ENCODE assay signal across 1 cellular context in the genomic region with DNA sequence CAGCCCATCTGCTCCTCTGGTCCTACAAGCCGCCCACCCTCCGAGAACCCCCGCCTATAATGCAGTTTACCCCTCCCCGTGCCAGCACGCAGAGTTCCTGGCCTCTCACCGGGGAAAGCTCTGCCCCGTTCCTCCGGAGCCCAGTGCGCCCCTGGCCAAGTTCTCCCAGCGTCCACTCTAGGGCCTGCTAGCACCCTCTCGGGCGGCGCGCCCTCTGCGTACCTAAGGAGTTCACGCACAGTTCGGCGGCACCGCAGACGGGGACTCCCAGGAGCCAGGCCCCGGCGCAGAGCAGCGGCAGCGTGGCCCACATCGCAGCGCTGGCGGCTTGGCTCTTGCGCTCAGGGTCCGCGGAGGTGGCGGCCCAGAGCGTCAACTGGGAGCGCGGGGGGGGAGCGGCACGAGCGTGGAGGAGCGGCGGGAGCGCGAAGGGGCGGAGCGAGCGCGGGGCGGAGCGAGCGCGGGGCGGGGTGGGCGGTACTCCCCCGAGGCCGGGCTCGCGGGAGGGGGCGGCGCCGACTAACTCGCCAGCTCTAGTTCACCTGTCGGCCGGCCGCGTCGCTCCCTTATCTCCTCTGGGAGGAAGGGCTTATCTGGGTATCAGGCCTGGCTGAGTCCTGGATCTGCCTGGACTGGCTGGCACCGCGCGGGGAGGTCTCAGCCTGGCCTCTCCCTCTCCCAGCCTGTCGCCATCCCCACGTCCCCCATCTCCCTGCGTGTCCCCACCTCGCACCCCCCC.
A peak's percentile ranks its signal among the peaks of the same experiment; 100 is the strongest.
TF ChIP-seq lines count a peak whose summit lies in the region.

A gene with protein sequence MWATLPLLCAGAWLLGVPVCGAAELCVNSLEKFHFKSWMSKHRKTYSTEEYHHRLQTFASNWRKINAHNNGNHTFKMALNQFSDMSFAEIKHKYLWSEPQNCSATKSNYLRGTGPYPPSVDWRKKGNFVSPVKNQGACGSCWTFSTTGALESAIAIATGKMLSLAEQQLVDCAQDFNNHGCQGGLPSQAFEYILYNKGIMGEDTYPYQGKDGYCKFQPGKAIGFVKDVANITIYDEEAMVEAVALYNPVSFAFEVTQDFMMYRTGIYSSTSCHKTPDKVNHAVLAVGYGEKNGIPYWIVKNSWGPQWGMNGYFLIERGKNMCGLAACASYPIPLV (minus strand): TSS at position 378 of the 739 bp plus-strand sequence. CDS start 65 bp downstream, at position 313.

TF ChIP-seq in HepG2, 621 proteins besides CTCF, POLR2A, EP300 and RAD21 (continued from another document and continues in another):
- TF ChIP-seq, protein P1, sequence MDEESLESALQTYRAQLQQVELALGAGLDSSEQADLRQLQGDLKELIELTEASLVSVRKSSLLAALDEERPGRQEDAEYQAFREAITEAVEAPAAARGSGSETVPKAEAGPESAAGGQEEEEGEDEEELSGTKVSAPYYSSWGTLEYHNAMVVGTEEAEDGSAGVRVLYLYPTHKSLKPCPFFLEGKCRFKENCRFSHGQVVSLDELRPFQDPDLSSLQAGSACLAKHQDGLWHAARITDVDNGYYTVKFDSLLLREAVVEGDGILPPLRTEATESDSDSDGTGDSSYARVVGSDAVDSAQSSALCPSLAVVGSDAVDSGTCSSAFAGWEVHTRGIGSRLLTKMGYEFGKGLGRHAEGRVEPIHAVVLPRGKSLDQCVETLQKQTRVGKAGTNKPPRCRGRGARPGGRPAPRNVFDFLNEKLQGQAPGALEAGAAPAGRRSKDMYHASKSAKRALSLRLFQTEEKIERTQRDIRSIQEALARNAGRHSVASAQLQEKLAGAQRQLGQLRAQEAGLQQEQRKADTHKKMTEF (CRISPR knock-in tag; IDR thresholded peaks at IDR 0.05) = peak; percentile 59; the same call in 1 of the 2 replicates
- TF ChIP-seq, protein P2, sequence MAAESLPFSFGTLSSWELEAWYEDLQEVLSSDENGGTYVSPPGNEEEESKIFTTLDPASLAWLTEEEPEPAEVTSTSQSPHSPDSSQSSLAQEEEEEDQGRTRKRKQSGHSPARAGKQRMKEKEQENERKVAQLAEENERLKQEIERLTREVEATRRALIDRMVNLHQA (CRISPR knock-in tag; IDR thresholded peaks at IDR 0.05) = no peak
- TF ChIP-seq, protein P3, sequence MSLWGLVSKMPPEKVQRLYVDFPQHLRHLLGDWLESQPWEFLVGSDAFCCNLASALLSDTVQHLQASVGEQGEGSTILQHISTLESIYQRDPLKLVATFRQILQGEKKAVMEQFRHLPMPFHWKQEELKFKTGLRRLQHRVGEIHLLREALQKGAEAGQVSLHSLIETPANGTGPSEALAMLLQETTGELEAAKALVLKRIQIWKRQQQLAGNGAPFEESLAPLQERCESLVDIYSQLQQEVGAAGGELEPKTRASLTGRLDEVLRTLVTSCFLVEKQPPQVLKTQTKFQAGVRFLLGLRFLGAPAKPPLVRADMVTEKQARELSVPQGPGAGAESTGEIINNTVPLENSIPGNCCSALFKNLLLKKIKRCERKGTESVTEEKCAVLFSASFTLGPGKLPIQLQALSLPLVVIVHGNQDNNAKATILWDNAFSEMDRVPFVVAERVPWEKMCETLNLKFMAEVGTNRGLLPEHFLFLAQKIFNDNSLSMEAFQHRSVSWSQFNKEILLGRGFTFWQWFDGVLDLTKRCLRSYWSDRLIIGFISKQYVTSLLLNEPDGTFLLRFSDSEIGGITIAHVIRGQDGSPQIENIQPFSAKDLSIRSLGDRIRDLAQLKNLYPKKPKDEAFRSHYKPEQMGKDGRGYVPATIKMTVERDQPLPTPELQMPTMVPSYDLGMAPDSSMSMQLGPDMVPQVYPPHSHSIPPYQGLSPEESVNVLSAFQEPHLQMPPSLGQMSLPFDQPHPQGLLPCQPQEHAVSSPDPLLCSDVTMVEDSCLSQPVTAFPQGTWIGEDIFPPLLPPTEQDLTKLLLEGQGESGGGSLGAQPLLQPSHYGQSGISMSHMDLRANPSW (CRISPR knock-in tag; IDR thresholded peaks at IDR 0.05; ENCODE audit: borderline replicate concordance) = no peak
- TF ChIP-seq, protein P4, sequence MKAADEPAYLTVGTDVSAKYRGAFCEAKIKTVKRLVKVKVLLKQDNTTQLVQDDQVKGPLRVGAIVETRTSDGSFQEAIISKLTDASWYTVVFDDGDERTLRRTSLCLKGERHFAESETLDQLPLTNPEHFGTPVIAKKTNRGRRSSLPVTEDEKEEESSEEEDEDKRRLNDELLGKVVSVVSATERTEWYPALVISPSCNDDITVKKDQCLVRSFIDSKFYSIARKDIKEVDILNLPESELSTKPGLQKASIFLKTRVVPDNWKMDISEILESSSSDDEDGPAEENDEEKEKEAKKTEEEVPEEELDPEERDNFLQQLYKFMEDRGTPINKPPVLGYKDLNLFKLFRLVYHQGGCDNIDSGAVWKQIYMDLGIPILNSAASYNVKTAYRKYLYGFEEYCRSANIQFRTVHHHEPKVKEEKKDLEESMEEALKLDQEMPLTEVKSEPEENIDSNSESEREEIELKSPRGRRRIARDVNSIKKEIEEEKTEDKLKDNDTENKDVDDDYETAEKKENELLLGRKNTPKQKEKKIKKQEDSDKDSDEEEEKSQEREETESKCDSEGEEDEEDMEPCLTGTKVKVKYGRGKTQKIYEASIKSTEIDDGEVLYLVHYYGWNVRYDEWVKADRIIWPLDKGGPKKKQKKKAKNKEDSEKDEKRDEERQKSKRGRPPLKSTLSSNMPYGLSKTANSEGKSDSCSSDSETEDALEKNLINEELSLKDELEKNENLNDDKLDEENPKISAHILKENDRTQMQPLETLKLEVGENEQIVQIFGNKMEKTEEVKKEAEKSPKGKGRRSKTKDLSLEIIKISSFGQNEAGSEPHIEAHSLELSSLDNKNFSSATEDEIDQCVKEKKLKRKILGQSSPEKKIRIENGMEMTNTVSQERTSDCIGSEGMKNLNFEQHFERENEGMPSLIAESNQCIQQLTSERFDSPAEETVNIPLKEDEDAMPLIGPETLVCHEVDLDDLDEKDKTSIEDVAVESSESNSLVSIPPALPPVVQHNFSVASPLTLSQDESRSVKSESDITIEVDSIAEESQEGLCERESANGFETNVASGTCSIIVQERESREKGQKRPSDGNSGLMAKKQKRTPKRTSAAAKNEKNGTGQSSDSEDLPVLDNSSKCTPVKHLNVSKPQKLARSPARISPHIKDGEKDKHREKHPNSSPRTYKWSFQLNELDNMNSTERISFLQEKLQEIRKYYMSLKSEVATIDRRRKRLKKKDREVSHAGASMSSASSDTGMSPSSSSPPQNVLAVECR (CRISPR knock-in tag; IDR thresholded peaks at IDR 0.05; ENCODE audit: borderline replicate concordance) = peak; percentile 88
- TF ChIP-seq KDM5B (CRISPR knock-in tag; IDR thresholded peaks at IDR 0.05; ENCODE audit: borderline replicate concordance) (peak; percentile 85; the same call in 1 of the 2 replicates), POLR2AphosphoS5 (IDR thresholded peaks at IDR 0.05; ENCODE audit: low read depth, low read length) (peak; percentile 82), ZIK1 (CRISPR knock-in tag; IDR thresholded peaks at IDR 0.05; ENCODE audit: borderline replicate concordance, low read depth) (0 out of 2 replicates have a peak, but pooled peaks have one; percentile 38), FOSL2 (CRISPR knock-in tag; IDR thresholded peaks at IDR 0.05) (peak; percentile 25; the same call in 1 of the 2 replicates), AHR (CRISPR knock-in tag; IDR thresholded peaks at IDR 0.05) (no peak), NR3C1 (CRISPR knock-in tag; IDR thresholded peaks at IDR 0.05) (no peak), ZNF737 (CRISPR knock-in tag; IDR thresholded peaks at IDR 0.05; ENCODE audit: borderline replicate concordance) (no peak), HNRNPK (IDR thresholded peaks at IDR 0.05; ENCODE audit: low read depth, low read length, poor library complexity, severe bottlenecking) (peak; percentile 66), ZNF616 (CRISPR knock-in tag; IDR thresholded peaks at IDR 0.05; ENCODE audit: low read depth) (peak; percentile 84; the same call in 1 of the 2 replicates), ZBTB20 (CRISPR knock-in tag; IDR thresholded peaks at IDR 0.05; ENCODE audit: borderline replicate concordance, low read depth) (peak; percentile 71; the same call in 1 of the 2 replicates), ZNF282 (IDR thresholded peaks at IDR 0.05; ENCODE audit: partially characterized antibody) (no peak), SUZ12 (IDR thresholded peaks at IDR 0.05; ENCODE audit: low read depth, low read length) (no peak), ZNF207 (IDR thresholded peaks at IDR 0.05; ENCODE audit: borderline replicate concordance) (no peak), ATF7-NPFF (CRISPR knock-in tag; IDR thresholded peaks at IDR 0.05; ENCODE audit: low read depth) (peak; percentile 86), NRL (CRISPR knock-in tag; IDR thresholded peaks at IDR 0.05; ENCODE audit: borderline replicate concordance) (no peak), PLRG1 (conservative IDR thresholded peaks at IDR 0.05) (no peak), FOXM1 (CRISPR knock-in tag; IDR thresholded peaks at IDR 0.05) (no peak), ZFP82 (CRISPR knock-in tag; IDR thresholded peaks at IDR 0.05; ENCODE audit: borderline replicate concordance) (no peak), HOXA3 (CRISPR knock-in tag; IDR thresholded peaks at IDR 0.05) (peak; percentile 74), DNMT3B (CRISPR knock-in tag; conservative IDR thresholded peaks at IDR 0.05) (no peak), CHD2 (IDR thresholded peaks at IDR 0.05; ENCODE audit: low read depth, low read length) (no peak), ZKSCAN5 (CRISPR knock-in tag; IDR thresholded peaks at IDR 0.05) (no peak), TARDBP (CRISPR knock-in tag; IDR thresholded peaks at IDR 0.05) (peak; percentile 59; the same call in 1 of the 2 replicates), GABPB1 (CRISPR knock-in tag; IDR thresholded peaks at IDR 0.05) (peak; percentile 73; the same call in 1 of the 2 replicates), NFIB (CRISPR knock-in tag; IDR thresholded peaks at IDR 0.05; ENCODE audit: borderline replicate concordance) (no peak), GTF3A (CRISPR knock-in tag; conservative IDR thresholded peaks at IDR 0.05) (0 out of 2 replicates have a peak, but pooled peaks have one; percentile 52), ZNF17 (CRISPR knock-in tag; IDR thresholded peaks at IDR 0.05) (no peak), RORA (CRISPR knock-in tag; IDR thresholded peaks at IDR 0.05) (no peak)
- TF ChIP-seq, protein P5, sequence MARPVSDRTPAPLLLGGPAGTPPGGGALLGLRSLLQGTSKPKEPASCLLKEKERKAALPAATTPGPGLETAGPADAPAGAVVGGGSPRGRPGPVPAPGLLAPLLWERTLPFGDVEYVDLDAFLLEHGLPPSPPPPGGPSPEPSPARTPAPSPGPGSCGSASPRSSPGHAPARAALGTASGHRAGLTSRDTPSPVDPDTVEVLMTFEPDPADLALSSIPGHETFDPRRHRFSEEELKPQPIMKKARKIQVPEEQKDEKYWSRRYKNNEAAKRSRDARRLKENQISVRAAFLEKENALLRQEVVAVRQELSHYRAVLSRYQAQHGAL (CRISPR knock-in tag; IDR thresholded peaks at IDR 0.05; ENCODE audit: not compliant biosample characterization) = no peak
- TF ChIP-seq, protein P6, sequence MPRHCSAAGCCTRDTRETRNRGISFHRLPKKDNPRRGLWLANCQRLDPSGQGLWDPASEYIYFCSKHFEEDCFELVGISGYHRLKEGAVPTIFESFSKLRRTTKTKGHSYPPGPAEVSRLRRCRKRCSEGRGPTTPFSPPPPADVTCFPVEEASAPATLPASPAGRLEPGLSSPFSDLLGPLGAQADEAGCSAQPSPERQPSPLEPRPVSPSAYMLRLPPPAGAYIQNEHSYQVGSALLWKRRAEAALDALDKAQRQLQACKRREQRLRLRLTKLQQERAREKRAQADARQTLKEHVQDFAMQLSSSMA (CRISPR knock-in tag; IDR thresholded peaks at IDR 0.05) = peak; percentile 77; the same call in 1 of the 2 replicates
- TF ChIP-seq, protein P7, sequence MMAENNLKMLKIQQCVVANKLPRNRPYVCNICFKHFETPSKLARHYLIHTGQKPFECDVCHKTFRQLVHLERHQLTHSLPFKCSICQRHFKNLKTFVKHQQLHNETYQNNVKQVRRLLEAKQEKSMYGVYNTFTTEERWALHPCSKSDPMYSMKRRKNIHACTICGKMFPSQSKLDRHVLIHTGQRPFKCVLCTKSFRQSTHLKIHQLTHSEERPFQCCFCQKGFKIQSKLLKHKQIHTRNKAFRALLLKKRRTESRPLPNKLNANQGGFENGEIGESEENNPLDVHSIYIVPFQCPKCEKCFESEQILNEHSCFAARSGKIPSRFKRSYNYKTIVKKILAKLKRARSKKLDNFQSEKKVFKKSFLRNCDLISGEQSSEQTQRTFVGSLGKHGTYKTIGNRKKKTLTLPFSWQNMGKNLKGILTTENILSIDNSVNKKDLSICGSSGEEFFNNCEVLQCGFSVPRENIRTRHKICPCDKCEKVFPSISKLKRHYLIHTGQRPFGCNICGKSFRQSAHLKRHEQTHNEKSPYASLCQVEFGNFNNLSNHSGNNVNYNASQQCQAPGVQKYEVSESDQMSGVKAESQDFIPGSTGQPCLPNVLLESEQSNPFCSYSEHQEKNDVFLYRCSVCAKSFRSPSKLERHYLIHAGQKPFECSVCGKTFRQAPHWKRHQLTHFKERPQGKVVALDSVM (CRISPR knock-in tag; IDR thresholded peaks at IDR 0.05) = peak; percentile 28; the same call in 1 of the 2 replicates
- TF ChIP-seq, protein P8, sequence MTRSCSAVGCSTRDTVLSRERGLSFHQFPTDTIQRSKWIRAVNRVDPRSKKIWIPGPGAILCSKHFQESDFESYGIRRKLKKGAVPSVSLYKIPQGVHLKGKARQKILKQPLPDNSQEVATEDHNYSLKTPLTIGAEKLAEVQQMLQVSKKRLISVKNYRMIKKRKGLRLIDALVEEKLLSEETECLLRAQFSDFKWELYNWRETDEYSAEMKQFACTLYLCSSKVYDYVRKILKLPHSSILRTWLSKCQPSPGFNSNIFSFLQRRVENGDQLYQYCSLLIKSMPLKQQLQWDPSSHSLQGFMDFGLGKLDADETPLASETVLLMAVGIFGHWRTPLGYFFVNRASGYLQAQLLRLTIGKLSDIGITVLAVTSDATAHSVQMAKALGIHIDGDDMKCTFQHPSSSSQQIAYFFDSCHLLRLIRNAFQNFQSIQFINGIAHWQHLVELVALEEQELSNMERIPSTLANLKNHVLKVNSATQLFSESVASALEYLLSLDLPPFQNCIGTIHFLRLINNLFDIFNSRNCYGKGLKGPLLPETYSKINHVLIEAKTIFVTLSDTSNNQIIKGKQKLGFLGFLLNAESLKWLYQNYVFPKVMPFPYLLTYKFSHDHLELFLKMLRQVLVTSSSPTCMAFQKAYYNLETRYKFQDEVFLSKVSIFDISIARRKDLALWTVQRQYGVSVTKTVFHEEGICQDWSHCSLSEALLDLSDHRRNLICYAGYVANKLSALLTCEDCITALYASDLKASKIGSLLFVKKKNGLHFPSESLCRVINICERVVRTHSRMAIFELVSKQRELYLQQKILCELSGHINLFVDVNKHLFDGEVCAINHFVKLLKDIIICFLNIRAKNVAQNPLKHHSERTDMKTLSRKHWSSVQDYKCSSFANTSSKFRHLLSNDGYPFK (CRISPR knock-in tag; IDR thresholded peaks at IDR 0.05; ENCODE audit: borderline replicate concordance) = 0 out of 2 replicates have a peak, but pooled peaks have one; percentile 31
- TF ChIP-seq, protein P9, sequence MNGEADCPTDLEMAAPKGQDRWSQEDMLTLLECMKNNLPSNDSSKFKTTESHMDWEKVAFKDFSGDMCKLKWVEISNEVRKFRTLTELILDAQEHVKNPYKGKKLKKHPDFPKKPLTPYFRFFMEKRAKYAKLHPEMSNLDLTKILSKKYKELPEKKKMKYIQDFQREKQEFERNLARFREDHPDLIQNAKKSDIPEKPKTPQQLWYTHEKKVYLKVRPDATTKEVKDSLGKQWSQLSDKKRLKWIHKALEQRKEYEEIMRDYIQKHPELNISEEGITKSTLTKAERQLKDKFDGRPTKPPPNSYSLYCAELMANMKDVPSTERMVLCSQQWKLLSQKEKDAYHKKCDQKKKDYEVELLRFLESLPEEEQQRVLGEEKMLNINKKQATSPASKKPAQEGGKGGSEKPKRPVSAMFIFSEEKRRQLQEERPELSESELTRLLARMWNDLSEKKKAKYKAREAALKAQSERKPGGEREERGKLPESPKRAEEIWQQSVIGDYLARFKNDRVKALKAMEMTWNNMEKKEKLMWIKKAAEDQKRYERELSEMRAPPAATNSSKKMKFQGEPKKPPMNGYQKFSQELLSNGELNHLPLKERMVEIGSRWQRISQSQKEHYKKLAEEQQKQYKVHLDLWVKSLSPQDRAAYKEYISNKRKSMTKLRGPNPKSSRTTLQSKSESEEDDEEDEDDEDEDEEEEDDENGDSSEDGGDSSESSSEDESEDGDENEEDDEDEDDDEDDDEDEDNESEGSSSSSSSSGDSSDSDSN (CRISPR knock-in tag; IDR thresholded peaks at IDR 0.05) = peak; percentile 93
